1 cellular context compared by ENCODE assay signal in genomic region chr19:50147462-50148423, GRCh38.
TF ChIP-seq lines count a peak whose summit lies in the region.

No MANE protein-coding gene starts in this region.

TF ChIP-seq in K562, 482 proteins besides CTCF, POLR2A, EP300 and RAD21 (continued from another document and continues in another):
- no peak for TF ChIP-seq REST (CRISPR knock-in tag; IDR thresholded peaks at IDR 0.05; ENCODE audit: low read depth)
- no peak for TF ChIP-seq ZNF140 (CRISPR knock-in tag; IDR thresholded peaks at IDR 0.05)
- peak; percentile 22 for TF ChIP-seq HNRNPLL (IDR thresholded peaks at IDR 0.05; ENCODE audit: low read depth, low read length, poor library complexity, severe bottlenecking)
- TF ChIP-seq, protein P1, sequence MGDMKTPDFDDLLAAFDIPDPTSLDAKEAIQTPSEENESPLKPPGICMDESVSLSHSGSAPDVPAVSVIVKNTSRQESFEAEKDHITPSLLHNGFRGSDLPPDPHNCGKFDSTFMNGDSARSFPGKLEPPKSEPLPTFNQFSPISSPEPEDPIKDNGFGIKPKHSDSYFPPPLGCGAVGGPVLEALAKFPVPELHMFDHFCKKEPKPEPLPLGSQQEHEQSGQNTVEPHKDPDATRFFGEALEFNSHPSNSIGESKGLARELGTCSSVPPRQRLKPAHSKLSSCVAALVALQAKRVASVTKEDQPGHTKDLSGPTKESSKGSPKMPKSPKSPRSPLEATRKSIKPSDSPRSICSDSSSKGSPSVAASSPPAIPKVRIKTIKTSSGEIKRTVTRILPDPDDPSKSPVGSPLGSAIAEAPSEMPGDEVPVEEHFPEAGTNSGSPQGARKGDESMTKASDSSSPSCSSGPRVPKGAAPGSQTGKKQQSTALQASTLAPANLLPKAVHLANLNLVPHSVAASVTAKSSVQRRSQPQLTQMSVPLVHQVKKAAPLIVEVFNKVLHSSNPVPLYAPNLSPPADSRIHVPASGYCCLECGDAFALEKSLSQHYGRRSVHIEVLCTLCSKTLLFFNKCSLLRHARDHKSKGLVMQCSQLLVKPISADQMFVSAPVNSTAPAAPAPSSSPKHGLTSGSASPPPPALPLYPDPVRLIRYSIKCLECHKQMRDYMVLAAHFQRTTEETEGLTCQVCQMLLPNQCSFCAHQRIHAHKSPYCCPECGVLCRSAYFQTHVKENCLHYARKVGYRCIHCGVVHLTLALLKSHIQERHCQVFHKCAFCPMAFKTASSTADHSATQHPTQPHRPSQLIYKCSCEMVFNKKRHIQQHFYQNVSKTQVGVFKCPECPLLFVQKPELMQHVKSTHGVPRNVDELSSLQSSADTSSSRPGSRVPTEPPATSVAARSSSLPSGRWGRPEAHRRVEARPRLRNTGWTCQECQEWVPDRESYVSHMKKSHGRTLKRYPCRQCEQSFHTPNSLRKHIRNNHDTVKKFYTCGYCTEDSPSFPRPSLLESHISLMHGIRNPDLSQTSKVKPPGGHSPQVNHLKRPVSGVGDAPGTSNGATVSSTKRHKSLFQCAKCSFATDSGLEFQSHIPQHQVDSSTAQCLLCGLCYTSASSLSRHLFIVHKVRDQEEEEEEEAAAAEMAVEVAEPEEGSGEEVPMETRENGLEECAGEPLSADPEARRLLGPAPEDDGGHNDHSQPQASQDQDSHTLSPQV (IDR thresholded peaks at IDR 0.05) = peak; percentile 84
- TF ChIP-seq POLR2G (IDR thresholded peaks at IDR 0.05; ENCODE audit: low read depth, low read length) = peak; percentile 40; the same call in 1 of the 2 replicates
- no peak for TF ChIP-seq SIN3A (IDR thresholded peaks at IDR 0.05; ENCODE audit: borderline replicate concordance in 2 of 2, control insufficient read depth in 1 of 2, low read depth in 2 of 2, low read length in 2 of 2)
- peak; percentile 76 for TF ChIP-seq SP1 (CRISPR knock-in tag; IDR thresholded peaks at IDR 0.05)
- TF ChIP-seq ZFP30 (CRISPR knock-in tag; IDR thresholded peaks at IDR 0.05; ENCODE audit: borderline replicate concordance) = no peak
- 0 out of 2 replicates have a peak, but pooled peaks have one; percentile 51 for TF ChIP-seq NBN (IDR thresholded peaks at IDR 0.05; ENCODE audit: low read depth)
- 0 out of 2 replicates have a peak, but pooled peaks have one; percentile 16 for TF ChIP-seq TCF3 (CRISPR knock-in tag; IDR thresholded peaks at IDR 0.05)
- TF ChIP-seq GABPB1 (CRISPR knock-in tag; IDR thresholded peaks at IDR 0.05) = peak; percentile 54
- TF ChIP-seq NCOA1 (IDR thresholded peaks at IDR 0.05; ENCODE audit: low read depth) = no peak
- TF ChIP-seq, protein P2, sequence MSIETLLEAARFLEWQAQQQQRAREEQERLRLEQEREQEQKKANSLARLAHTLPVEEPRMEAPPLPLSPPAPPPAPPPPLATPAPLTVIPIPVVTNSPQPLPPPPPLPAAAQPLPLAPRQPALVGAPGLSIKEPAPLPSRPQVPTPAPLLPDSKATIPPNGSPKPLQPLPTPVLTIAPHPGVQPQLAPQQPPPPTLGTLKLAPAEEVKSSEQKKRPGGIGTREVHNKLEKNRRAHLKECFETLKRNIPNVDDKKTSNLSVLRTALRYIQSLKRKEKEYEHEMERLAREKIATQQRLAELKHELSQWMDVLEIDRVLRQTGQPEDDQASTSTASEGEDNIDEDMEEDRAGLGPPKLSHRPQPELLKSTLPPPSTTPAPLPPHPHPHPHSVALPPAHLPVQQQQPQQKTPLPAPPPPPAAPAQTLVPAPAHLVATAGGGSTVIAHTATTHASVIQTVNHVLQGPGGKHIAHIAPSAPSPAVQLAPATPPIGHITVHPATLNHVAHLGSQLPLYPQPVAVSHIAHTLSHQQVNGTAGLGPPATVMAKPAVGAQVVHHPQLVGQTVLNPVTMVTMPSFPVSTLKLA (conservative IDR thresholded peaks at IDR 0.05) = 0 out of 4 replicates have a peak, but pooled peaks of 1 of the 2 experiments have one; percentile 15
- TF ChIP-seq POLR2AphosphoS5 (IDR thresholded peaks at IDR 0.05; ENCODE audit: control insufficient read depth, insufficient read depth, low read depth, low read length) = no peak
- TF ChIP-seq CREB3L1 (IDR thresholded peaks at IDR 0.05; ENCODE audit: borderline replicate concordance, low read depth) = peak; percentile 89
- peak; percentile 64; the same call in 1 of the 2 replicates for TF ChIP-seq CC2D1A (IDR thresholded peaks at IDR 0.05)
- peak; percentile 45 for TF ChIP-seq PKNOX1 (IDR thresholded peaks at IDR 0.05)
- no peak for TF ChIP-seq TAF15 (IDR thresholded peaks at IDR 0.05; ENCODE audit: low read depth, low read length)
- TF ChIP-seq KDM2B (CRISPR knock-in tag; IDR thresholded peaks at IDR 0.05) = no peak
- TF ChIP-seq DIDO1 (tag; IDR thresholded peaks at IDR 0.05; ENCODE audit: low read depth) = peak; percentile 40; the same call in 1 of the 2 replicates
- peak; percentile 36 for TF ChIP-seq POU5F1 (IDR thresholded peaks at IDR 0.05; ENCODE audit: borderline replicate concordance, low read depth, low read length, partially characterized antibody)
- TF ChIP-seq TOE1 (IDR thresholded peaks at IDR 0.05; ENCODE audit: borderline replicate concordance) = peak; percentile 57; the same call in 1 of the 2 replicates
- TF ChIP-seq TOE1 (CRISPR knock-in tag; IDR thresholded peaks at IDR 0.05; ENCODE audit: borderline replicate concordance, low read depth) = no peak
- TF ChIP-seq SMAD2 (IDR thresholded peaks at IDR 0.05; ENCODE audit: low read depth, low read length) = no peak
- TF ChIP-seq, protein P3, sequence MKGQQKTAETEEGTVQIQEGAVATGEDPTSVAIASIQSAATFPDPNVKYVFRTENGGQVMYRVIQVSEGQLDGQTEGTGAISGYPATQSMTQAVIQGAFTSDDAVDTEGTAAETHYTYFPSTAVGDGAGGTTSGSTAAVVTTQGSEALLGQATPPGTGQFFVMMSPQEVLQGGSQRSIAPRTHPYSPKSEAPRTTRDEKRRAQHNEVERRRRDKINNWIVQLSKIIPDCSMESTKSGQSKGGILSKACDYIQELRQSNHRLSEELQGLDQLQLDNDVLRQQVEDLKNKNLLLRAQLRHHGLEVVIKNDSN (CRISPR knock-in tag; IDR thresholded peaks at IDR 0.05) = no peak
- TF ChIP-seq ARNT (IDR thresholded peaks at IDR 0.05) = 0 out of 4 replicates have a peak, but pooled peaks of 1 of the 2 experiments have one; percentile 29
- 0 out of 2 replicates have a peak, but pooled peaks have one; percentile 35 for TF ChIP-seq LCOR (CRISPR knock-in tag; IDR thresholded peaks at IDR 0.05)
- TF ChIP-seq ZBTB17 (CRISPR knock-in tag; IDR thresholded peaks at IDR 0.05) = no peak
- TF ChIP-seq SMARCE1 (IDR thresholded peaks at IDR 0.05) = peak; percentile 65; the same call in 1 of the 2 replicates
- no peak for TF ChIP-seq HMG20A (CRISPR knock-in tag; conservative IDR thresholded peaks at IDR 0.05)
- TF ChIP-seq RERE (CRISPR knock-in tag; IDR thresholded peaks at IDR 0.05; ENCODE audit: borderline replicate concordance) = no peak
- TF ChIP-seq L3MBTL2 (IDR thresholded peaks at IDR 0.05) = peak; percentile 68
- peak; percentile 39; the same call in 1 of the 2 replicates for TF ChIP-seq GABPA (tag; conservative IDR thresholded peaks at IDR 0.05; ENCODE audit: low read depth)
- TF ChIP-seq HDAC3 (IDR thresholded peaks at IDR 0.05; ENCODE audit: borderline replicate concordance, partially characterized antibody) = no peak
- TF ChIP-seq PHB2 (IDR thresholded peaks at IDR 0.05; ENCODE audit: low read depth) = no peak
- no peak; a peak in 1 of 3 replicates for TF ChIP-seq CBX3 (IDR thresholded peaks at IDR 0.05; ENCODE audit: borderline replicate concordance in 1 of 2, low read length in 2 of 2)
- TF ChIP-seq TAF1 (IDR thresholded peaks at IDR 0.05; ENCODE audit: control insufficient read depth, extremely low read depth, insufficient read depth, low read length, severe bottlenecking) = no peak
- TF ChIP-seq ZC3H8 (IDR thresholded peaks at IDR 0.05) = no peak
- TF ChIP-seq, protein P4, sequence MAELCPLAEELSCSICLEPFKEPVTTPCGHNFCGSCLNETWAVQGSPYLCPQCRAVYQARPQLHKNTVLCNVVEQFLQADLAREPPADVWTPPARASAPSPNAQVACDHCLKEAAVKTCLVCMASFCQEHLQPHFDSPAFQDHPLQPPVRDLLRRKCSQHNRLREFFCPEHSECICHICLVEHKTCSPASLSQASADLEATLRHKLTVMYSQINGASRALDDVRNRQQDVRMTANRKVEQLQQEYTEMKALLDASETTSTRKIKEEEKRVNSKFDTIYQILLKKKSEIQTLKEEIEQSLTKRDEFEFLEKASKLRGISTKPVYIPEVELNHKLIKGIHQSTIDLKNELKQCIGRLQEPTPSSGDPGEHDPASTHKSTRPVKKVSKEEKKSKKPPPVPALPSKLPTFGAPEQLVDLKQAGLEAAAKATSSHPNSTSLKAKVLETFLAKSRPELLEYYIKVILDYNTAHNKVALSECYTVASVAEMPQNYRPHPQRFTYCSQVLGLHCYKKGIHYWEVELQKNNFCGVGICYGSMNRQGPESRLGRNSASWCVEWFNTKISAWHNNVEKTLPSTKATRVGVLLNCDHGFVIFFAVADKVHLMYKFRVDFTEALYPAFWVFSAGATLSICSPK (IDR thresholded peaks at IDR 0.05; ENCODE audit: borderline replicate concordance) = peak; percentile 31; the same call in 1 of the 2 replicates
- TF ChIP-seq BRCA1 (IDR thresholded peaks at IDR 0.05) = no peak
- no peak for TF ChIP-seq BRCA1 (CRISPR knock-in tag; IDR thresholded peaks at IDR 0.05)
- TF ChIP-seq ZNF584 (CRISPR knock-in tag; IDR thresholded peaks at IDR 0.05; ENCODE audit: low read depth) = 0 out of 2 replicates have a peak, but pooled peaks have one; percentile 74
- TF ChIP-seq DPF2 (IDR thresholded peaks at IDR 0.05) = 0 out of 2 replicates have a peak, but pooled peaks have one; percentile 16
